Comparison of ENCODE assay signal across 9 cellular contexts in genomic region chr16:4290236-4290830, GRCh38. TPM values are rescaled to one million over a fixed set of nuclear protein-coding genes. Genes with fewer than 3 reads are reported as not detected.
DNase-seq lines count a peak whose midpoint lies in the region; ATAC-seq and TF ChIP-seq lines count a peak whose summit lies in the region.
"Had no signal": no experiment of that assay in that cellular context is flagged by ENCODE, and none has a peak within 500 bp of the region (broad histone marks: within the 10 kb centered on the region; RNA-seq: fewer than 3 reads in every experiment).

No MANE protein-coding gene starts in this region.

- CTCF ChIA-PET in AG04450 (lab: Charles Lee), result interaction anchor here (0.7 to 3.0 kb wide), 5 partner anchors 17 to 112 kb away, joined by 3 to 15 read pairs (median 6); no protein-coding TSS in a partner anchor

- POLR2A ChIA-PET in AG04450 (lab: Yijun Ruan, JAX), result interaction anchor here (0.8 to 1.3 kb wide), 3 partner anchors 9 to 38 kb away, joined by 3 to 6 read pairs (median 3); no protein-coding TSS in a partner anchor

- H3K27ac ChIP-seq in AG04450 (ENCODE audit: low read depth, low read length) (peak overlapping the region; percentile 68), coronary artery (peak overlapping the region in 1 of 2 donors; percentile 48)
- H3K27ac ChIP-seq: VCaP had no signal

- no peak for DNase-seq in AG04450 (ENCODE audit: low read depth, low spot score)
- DNase-seq in HFF-Myc (ENCODE audit: extremely low read depth, low read depth), result no peak
- peak; percentile 49 for DNase-seq in kidney glomerular epithelial cell (lab: John Stamatoyannopoulos, UW)
- no peak for DNase-seq in coronary artery (ENCODE audit: low spot score)
- DNase-seq in NCI-H82 treated with DMSO at 0.1 percent for 48 hours (lab: John Stamatoyannopoulos, UW; ENCODE audit: unreplicated experiment), result no peak
- DNase-seq in iPS-NIHi11 (ENCODE audit: low spot score), result no peak

- ATAC-seq in GM18498 (IDR thresholded peaks at IDR 0.05; ENCODE audit: unreplicated experiment), result no peak

- H3K27me3 ChIP-seq in AG04450 (ENCODE audit: control insufficient read depth, insufficient read depth, low read length), result no peaks in the 10 kb centered on the region

- H3K4me3 ChIP-seq in AG04450 (ENCODE audit: low read depth, low read length) (no peak overlapping the region), HFF-Myc (replicated peaks; ENCODE audit: low read depth, low read length) (no peak overlapping the region), WI38 (ENCODE audit: low read depth, low read length) (no peak overlapping the region), coronary artery (no peak overlapping the region)

- H3K9me3 ChIP-seq in AG04450 (ENCODE audit: control insufficient read depth, insufficient read depth, low read length), result no peaks in the 10 kb centered on the region

- TF ChIP-seq CTCF in AG04450 (IDR thresholded peaks at IDR 0.05; ENCODE audit: low read depth, low read length) (peak; percentile 45), HFF-Myc (IDR thresholded peaks at IDR 0.05; ENCODE audit: low read depth, low read length, missing control alignments) (peak; percentile 37), WI38 (IDR thresholded peaks at IDR 0.05; ENCODE audit: low read depth, low read length) (0 out of 2 replicates have a peak, but pooled peaks have one; percentile 24), coronary artery (IDR thresholded peaks at IDR 0.05) (no peak)

RNA-seq across cellular contexts. Expression of gene TFAP4, which starts 17.5 kb away (rescaled TPM):
- 2.9 and 3.9 TPM in 2 replicates for polyA plus RNA-seq in AG04450 (2011; rRNA removed)
- polyA minus RNA-seq in AG04450 (2011; rRNA and poly(A)+ RNA removed), result 17.8 and 32.9 TPM in 2 replicates

RNA-seq across cellular contexts. Expression of gene GLIS2, which starts 25.5 kb away (rescaled TPM):
- polyA plus RNA-seq in AG04450 (2011; rRNA removed), result 2.2 and 2.9 TPM in 2 replicates
- polyA minus RNA-seq in AG04450 (2011; rRNA and poly(A)+ RNA removed), result 3.1 and 3.4 TPM in 2 replicates

RNA-seq across cellular contexts. Expression of gene SRL, which starts 48.5 kb away (rescaled TPM):
- 0.05 TPM in 2 replicates for polyA plus RNA-seq in AG04450 (2011; rRNA removed)
- 0.09 and 0.14 TPM in 2 replicates for polyA minus RNA-seq in AG04450 (2011; rRNA and poly(A)+ RNA removed)
